In genomic region chr11:2395211-2395730, GRCh38 we compare ENCODE assay signal across 1 cellular context.
TF ChIP-seq lines count a peak whose summit lies in the region.

No MANE protein-coding gene starts in this region.

TF ChIP-seq in HEK293, 187 proteins besides CTCF, POLR2A, EP300 and RAD21:
- TF ChIP-seq KLF1 (tag by site-specific recombination; IDR thresholded peaks at IDR 0.05) = peak; percentile 59
- no peak for TF ChIP-seq ZNF350 (tag by site-specific recombination; IDR thresholded peaks at IDR 0.05)
- no peak for TF ChIP-seq ZNF677 (tag by site-specific recombination; IDR thresholded peaks at IDR 0.05)
- no peak for TF ChIP-seq PRDM4 (tag by site-specific recombination; IDR thresholded peaks at IDR 0.05)
TF ChIP-seq in HEK293: peak in this region for 1.
